In the genomic region with DNA sequence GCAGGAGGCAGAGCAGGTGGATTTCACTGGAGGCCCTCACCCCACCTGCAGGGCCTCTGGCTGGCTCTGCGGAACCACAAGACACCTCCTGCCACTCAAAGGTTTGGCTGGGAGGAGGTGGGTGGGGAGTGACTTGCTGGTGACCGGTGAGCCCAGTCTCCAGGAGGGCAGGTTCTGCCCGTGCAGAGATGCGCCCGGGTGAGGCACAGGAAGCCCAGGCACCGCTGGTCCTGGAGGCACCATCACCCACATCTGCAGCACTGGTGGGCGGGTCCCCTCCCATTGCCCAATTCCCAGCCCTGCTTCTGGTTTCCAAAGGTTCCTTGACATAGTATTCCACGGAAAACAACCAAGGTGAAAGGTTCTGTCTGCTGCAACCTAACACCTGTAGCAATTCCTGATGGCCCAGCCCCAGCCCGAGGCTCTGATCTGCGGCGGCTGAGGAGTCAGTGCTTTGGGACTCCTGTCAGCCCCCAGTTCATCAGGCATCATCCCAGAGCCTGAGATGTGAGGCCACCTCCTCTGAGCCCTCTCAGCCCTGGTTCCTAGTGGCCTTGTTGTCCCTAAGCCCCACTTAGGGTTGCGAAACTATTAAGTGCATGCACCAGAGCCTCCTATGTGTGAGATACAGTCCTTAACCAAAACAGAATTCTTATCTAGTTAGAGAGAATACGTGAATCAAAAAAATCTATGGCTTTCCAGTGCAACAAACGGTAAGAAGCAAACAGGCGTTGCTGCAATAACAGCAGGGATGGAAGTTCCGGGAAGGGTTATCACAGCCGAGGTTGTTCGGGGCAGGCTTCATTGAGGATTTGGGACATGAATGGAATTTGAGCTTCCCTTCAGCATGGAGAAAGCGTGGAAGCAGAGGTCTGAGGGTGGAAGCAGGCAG, we compare ENCODE assay signal across 16 cellular contexts.
A peak's percentile ranks its signal among the peaks of the same experiment; 100 is the strongest.
DNase-seq lines count a peak whose midpoint lies in the region; ATAC-seq and TF ChIP-seq lines count a peak whose summit lies in the region.
"Had no signal": no experiment of that assay in that cellular context is flagged by ENCODE, and none has a peak within 500 bp of the region (broad histone marks: within the 10 kb centered on the region; RNA-seq: fewer than 3 reads in every experiment).

No MANE protein-coding gene starts in this region.

- TF ChIP-seq CTCF in Calu3 (IDR thresholded peaks at IDR 0.05; ENCODE audit: unreplicated experiment) (no peak), OCI-LY7 (conservative IDR thresholded peaks at IDR 0.05; ENCODE audit: low read length) (no peak), endodermal cell (conservative IDR thresholded peaks at IDR 0.05) (no peak), neural progenitor cell (IDR thresholded peaks at IDR 0.05) (no peak)

- H3K4me2 ChIP-seq in OCI-LY7 (ENCODE audit: low read length) (peak overlapping the region; percentile 56), neural progenitor cell (no peak overlapping the region)

- H3K9me2 ChIP-seq in OCI-LY7 (ENCODE audit: insufficient read depth, low read length): no peaks in the 10 kb centered on the region

- no peaks in the 10 kb centered on the region for H3K27me3 ChIP-seq in endodermal cell (ENCODE audit: control insufficient read depth, insufficient read depth, low read length, poor library complexity, severe bottlenecking)
- H3K27me3 ChIP-seq in neural progenitor cell: no peaks in the 10 kb centered on the region
- H3K27me3 ChIP-seq: body of pancreas had no signal

- H3K4me3 Mint-ChIP-seq in Calu3 (ENCODE audit: low read depth, unreplicated experiment) (peak overlapping the region; percentile 29), endodermal cell (no peak overlapping the region), neural progenitor cell (peak overlapping the region; percentile 19)
- H3K4me3 Mint-ChIP-seq: natural killer cell had no signal

- no peak for ATAC-seq in GM19467 (IDR thresholded peaks at IDR 0.05; ENCODE audit: unreplicated experiment)
- ATAC-seq: body of pancreas, natural killer cell had no signal

- BruUV-seq in Calu3 (replicated peaks; lab: Mats Ljungman, UMichigan) (no TSS peak), OCI-LY7 (replicated peaks; lab: Mats Ljungman, UMichigan) (no TSS peak)

- H3K4me1 ChIP-seq in OCI-LY7 (ENCODE audit: insufficient read depth, low read length, poor library complexity, severe bottlenecking) (peaks cover 77% of the 10 kb centered on the region), endodermal cell (ENCODE audit: control insufficient read depth, insufficient read depth, low read length) (peaks cover 8% of the 10 kb centered on the region), neural progenitor cell (peaks cover 51% of the 10 kb centered on the region)
- H3K4me1 ChIP-seq: body of pancreas had no signal

- H4K20me1 ChIP-seq in OCI-LY7 (ENCODE audit: insufficient read depth, low read length): no peaks in the 10 kb centered on the region
- no peaks in the 10 kb centered on the region for H4K20me1 ChIP-seq in neural progenitor cell (ENCODE audit: low read depth)

- DNase-seq in Calu3 (no peak), OCI-LY7 (ENCODE audit: low spot score) (peak; percentile 66), endodermal cell (no peak), neural progenitor cell (ENCODE audit: low spot score) (no peak), HPDE6-E6E7 (ENCODE audit: extremely low spot score) (no peak), SIG-M5 treated with dmso at 0.1 percent for 504 hours (lab: John Stamatoyannopoulos, UW; ENCODE audit: unreplicated experiment) (no peak), HK-2 (ENCODE audit: unreplicated experiment) (no peak)
- DNase-seq: activated naive CD4-positive, alpha-beta T cell; body of pancreas; DMS 273 treated with DMSO at 0.1 percent for 48 hours; left ventricle myocardium inferior; natural killer cell; NCI-H1048 had no signal

- intact Hi-C loops in Calu3 (cut with micrococcal nuclease; ENCODE audit: unreplicated experiment) (no loop called here), OCI-LY7 (cut with micrococcal nuclease; ENCODE audit: unreplicated experiment) (loop anchor here (10.0 kb wide), 2 partner anchors 465 to 1885 kb away; no protein-coding TSS in a partner anchor)

- peaks cover 57% of the 10 kb centered on the region for H3K4me1 Mint-ChIP-seq in Calu3 (ENCODE audit: low read depth, unreplicated experiment)
- peaks cover 31% of the 10 kb centered on the region for H3K4me1 Mint-ChIP-seq in endodermal cell
- peaks cover 79% of the 10 kb centered on the region for H3K4me1 Mint-ChIP-seq in neural progenitor cell
- H3K4me1 Mint-ChIP-seq: natural killer cell had no signal

- H2AFZ ChIP-seq in OCI-LY7 (ENCODE audit: low read length) (no peak overlapping the region), neural progenitor cell (replicated peaks) (peak overlapping the region; percentile 13)

- H3K79me2 ChIP-seq in OCI-LY7 (ENCODE audit: insufficient read depth, low read depth, low read length) (no peaks in the 10 kb centered on the region), neural progenitor cell (ENCODE audit: low read depth) (no peaks in the 10 kb centered on the region)

- H3F3A ChIP-seq in neural progenitor cell (ENCODE audit: low read depth): peaks cover 15% of the 10 kb centered on the region

- H3K9me3 Mint-ChIP-seq in Calu3 (ENCODE audit: low read depth, unreplicated experiment): no peaks in the 10 kb centered on the region
- no peaks in the 10 kb centered on the region for H3K9me3 Mint-ChIP-seq in endodermal cell
- H3K9me3 Mint-ChIP-seq in neural progenitor cell: no peaks in the 10 kb centered on the region
- H3K9me3 Mint-ChIP-seq: natural killer cell had no signal

- CTCF ChIA-PET in Calu3 (lab: Charles Lee): interaction anchor here (0.6 to 1.1 kb wide), 2 partner anchors 34 to 136 kb away, joined by 3 read pairs; no protein-coding TSS in a partner anchor
- CTCF ChIA-PET in OCI-LY7 (lab: Charles Lee; ENCODE audit: unreplicated experiment): no interaction called here

- H3K27ac ChIP-seq in OCI-LY7 (ENCODE audit: low read depth, low read length, poor library complexity, severe bottlenecking): no peak overlapping the region
- no peak overlapping the region for H3K27ac ChIP-seq in endodermal cell (ENCODE audit: low read depth, low read length)
- H3K27ac ChIP-seq in neural progenitor cell: no peak overlapping the region
- H3K27ac ChIP-seq: body of pancreas, dorsolateral prefrontal cortex, left ventricle myocardium inferior, VCaP had no signal

- WGBS in endodermal cell (ENCODE audit: insufficient coverage in 1 of 2, insufficient read length in 1 of 2), 2 experiments: 92 to 94% methylated on average over 9 to 19 of the region's 19 CpGs

- POLR2A ChIA-PET in OCI-LY7 (lab: Charles Lee): interaction anchor here (0.7 to 1.2 kb wide), 2 partner anchors 8 to 15 kb away, joined by 3 read pairs; no protein-coding TSS in a partner anchor

- H3K36me3 ChIP-seq in OCI-LY7 (ENCODE audit: insufficient read depth, low read length) (no peaks in the 10 kb centered on the region), endodermal cell (ENCODE audit: control insufficient read depth, insufficient read depth, low read length) (no peaks in the 10 kb centered on the region), neural progenitor cell (no peaks in the 10 kb centered on the region)
- H3K36me3 ChIP-seq: left ventricle myocardium inferior had no signal

- no peak overlapping the region for H3K4me3 ChIP-seq in OCI-LY7 (ENCODE audit: low read depth, low read length, poor library complexity, severe bottlenecking)
- H3K4me3 ChIP-seq in endodermal cell (ENCODE audit: low read length): no peak overlapping the region
- no peak overlapping the region for H3K4me3 ChIP-seq in neural progenitor cell
- H3K4me3 ChIP-seq: body of pancreas, dorsolateral prefrontal cortex, left ventricle myocardium inferior had no signal

- H3K9me3 ChIP-seq in OCI-LY7 (ENCODE audit: low read length) (no peaks in the 10 kb centered on the region), endodermal cell (ENCODE audit: control insufficient read depth, low read length) (no peaks in the 10 kb centered on the region), neural progenitor cell (ENCODE audit: low read depth) (no peaks in the 10 kb centered on the region)
- H3K9me3 ChIP-seq: body of pancreas, left ventricle myocardium inferior had no signal

- H3K27ac Mint-ChIP-seq in Calu3 (ENCODE audit: unreplicated experiment): no peak overlapping the region
- H3K27ac Mint-ChIP-seq in endodermal cell: peak overlapping the region; percentile 23
- peak overlapping the region; percentile 76 for H3K27ac Mint-ChIP-seq in neural progenitor cell
- H3K27ac Mint-ChIP-seq: natural killer cell had no signal

- H3K27me3 Mint-ChIP-seq in Calu3 (ENCODE audit: unreplicated experiment): no peaks in the 10 kb centered on the region
- peaks cover 2% of the 10 kb centered on the region for H3K27me3 Mint-ChIP-seq in endodermal cell (ENCODE audit: insufficient read depth)
- H3K27me3 Mint-ChIP-seq in neural progenitor cell (ENCODE audit: insufficient read depth, low read depth): peaks cover 6% of the 10 kb centered on the region

- H3K9ac ChIP-seq in endodermal cell (ENCODE audit: extremely low read depth, low read length, poor library complexity, severe bottlenecking) (no peak overlapping the region), neural progenitor cell (no peak overlapping the region)

- H3K36me3 Mint-ChIP-seq in Calu3 (ENCODE audit: insufficient read depth, unreplicated experiment) (peaks cover 13% of the 10 kb centered on the region), endodermal cell (ENCODE audit: low read depth) (no peaks in the 10 kb centered on the region), neural progenitor cell (no peaks in the 10 kb centered on the region)
- H3K36me3 Mint-ChIP-seq: natural killer cell had no signal
